17 cellular contexts compared by ENCODE assay signal in genomic region chr3:159170436-159171003, GRCh38.
DNase-seq lines count a peak whose midpoint lies in the region; ATAC-seq, FAIRE-seq and TF ChIP-seq lines count a peak whose summit lies in the region.
"Had no signal": no experiment of that assay in that cellular context is flagged by ENCODE, and none has a peak within 500 bp of the region (broad histone marks: within the 10 kb centered on the region; RNA-seq: fewer than 3 reads in every experiment).

No MANE protein-coding gene starts in this region.

- ATAC-seq in natural killer cell = no peak
- ATAC-seq: activated T-helper 17 cell treated with anti-CD3 and anti-CD28 coated beads, Interleukin-2, amount 50 U/mL, for 72 hours had no signal

- H3K4me3 Mint-ChIP-seq in Calu3 (ENCODE audit: low read depth, unreplicated experiment) (peak overlapping the region; percentile 42), natural killer cell (no peak overlapping the region)
- H3K4me3 Mint-ChIP-seq: activated T-helper 17 cell treated with anti-CD3 and anti-CD28 coated beads, Interleukin-2, amount 50 U/mL, for 72 hours; stimulated activated naive CD8-positive, alpha-beta T cell treated with anti-CD3 and anti-CD28 coated beads, Interleukin-15, Interleukin-2, amounts not matched to agents 100 ng/mL and 50 ng/mL, for 24 hours had no signal

- H3K9me3 Mint-ChIP-seq in Calu3 (ENCODE audit: low read depth, unreplicated experiment) = no peaks in the 10 kb centered on the region
- peaks cover 0 to 2% of the 10 kb centered on the region in 2 donors for H3K9me3 Mint-ChIP-seq in natural killer cell
- H3K9me3 Mint-ChIP-seq: stimulated activated naive CD8-positive, alpha-beta T cell treated with anti-CD3 and anti-CD28 coated beads, Interleukin-15, Interleukin-2, amounts not matched to agents 100 ng/mL and 50 ng/mL, for 24 hours had no signal

- H3K27me3 Mint-ChIP-seq in Calu3 (ENCODE audit: unreplicated experiment) (no peaks in the 10 kb centered on the region), natural killer cell (ENCODE audit: low read depth in 2 of 2) (no peaks in the 10 kb centered on the region)
- H3K27me3 Mint-ChIP-seq: activated T-helper 17 cell treated with anti-CD3 and anti-CD28 coated beads, Interleukin-2, amount 50 U/mL, for 72 hours; stimulated activated naive CD8-positive, alpha-beta T cell treated with anti-CD3 and anti-CD28 coated beads, Interleukin-15, Interleukin-2, amounts not matched to agents 100 ng/mL and 50 ng/mL, for 24 hours had no signal

- H3K79me2 ChIP-seq in PC-9 (ENCODE audit: low read depth) (no peaks in the 10 kb centered on the region), Karpas-422 (ENCODE audit: low read length) (no peaks in the 10 kb centered on the region)

- H3F3A ChIP-seq in PC-9 (ENCODE audit: insufficient read depth, low read depth) = peaks cover 22% of the 10 kb centered on the region; the same call in 1 of the 2 replicates

- peak overlapping the region; percentile 69 for H3K27ac ChIP-seq in PC-9
- H3K27ac ChIP-seq in epithelial cell of prostate = peak overlapping the region; percentile 91
- no peak overlapping the region for H3K27ac ChIP-seq in Karpas-422 (ENCODE audit: low read length)
- H3K27ac ChIP-seq: BLaER1, WERI-Rb-1 had no signal

- H3K4me1 ChIP-seq in PC-9 (replicated peaks; ENCODE audit: insufficient read depth) (peaks cover 33% of the 10 kb centered on the region), Karpas-422 (ENCODE audit: low read length) (no peaks in the 10 kb centered on the region)

- H2AFZ ChIP-seq in PC-9 = peak overlapping the region; percentile 18; the same call in 1 of the 2 replicates
- H2AFZ ChIP-seq in Karpas-422 (ENCODE audit: low read length) = no peak overlapping the region

- intact Hi-C loops in Calu3 (cut with micrococcal nuclease; ENCODE audit: unreplicated experiment) (loop anchor here (10.0 kb wide), 1 partner anchor 614 kb away; no protein-coding TSS in a partner anchor), PC-9 (cut with micrococcal nuclease; ENCODE audit: unreplicated experiment) (no loop called here), natural killer cell (cut with micrococcal nuclease) (no loop called here)

- H3K9ac ChIP-seq in Karpas-422 (ENCODE audit: low read length) = no peak overlapping the region
- H3K9ac ChIP-seq: BLaER1 had no signal

- H3K9me3 ChIP-seq in PC-9 (ENCODE audit: insufficient read depth, low read depth) (peaks cover 5% of the 10 kb centered on the region), Karpas-422 (ENCODE audit: low read length) (no peaks in the 10 kb centered on the region)
- H3K9me3 ChIP-seq: BLaER1 had no signal

- CTCF ChIA-PET in Calu3 (lab: Charles Lee) (interaction anchor here (1.3 to 2.3 kb wide), 2 partner anchors 12 to 30 kb away, joined by 6 to 9 read pairs; no protein-coding TSS in a partner anchor), PC-9 (lab: Charles Lee) (interaction anchor here (0.6 to 1.2 kb wide), 4 partner anchors 253 to 1699 kb away, joined by 3 to 16 read pairs (median 5); no protein-coding TSS in a partner anchor)

- H3K36me3 Mint-ChIP-seq in Calu3 (ENCODE audit: insufficient read depth, unreplicated experiment) (peaks cover 20% of the 10 kb centered on the region), natural killer cell (no peaks in the 10 kb centered on the region)

- BruUV-seq in Calu3 (replicated peaks; lab: Mats Ljungman, UMichigan) (no TSS peak), PC-9 (replicated peaks; lab: Mats Ljungman, UMichigan) (no TSS peak)

- POLR2A ChIA-PET in PC-9 (lab: Charles Lee; ENCODE audit: unreplicated experiment) = interaction anchor here (0.6 to 0.7 kb wide), 4 partner anchors 24 to 70 kb away, joined by 3 to 5 read pairs (median 4); no protein-coding TSS in a partner anchor

- H3K27me3 ChIP-seq in PC-9 (ENCODE audit: insufficient read depth, low read depth) (no peaks in the 10 kb centered on the region), Karpas-422 (ENCODE audit: low read length) (no peaks in the 10 kb centered on the region)
- H3K27me3 ChIP-seq: BLaER1 had no signal

- H3K4me1 Mint-ChIP-seq in Calu3 (ENCODE audit: low read depth, unreplicated experiment) = peaks cover 68% of the 10 kb centered on the region
- H3K4me1 Mint-ChIP-seq in natural killer cell = no peaks in the 10 kb centered on the region
- H3K4me1 Mint-ChIP-seq: activated T-helper 17 cell treated with anti-CD3 and anti-CD28 coated beads, Interleukin-2, amount 50 U/mL, for 72 hours had no signal

- TF ChIP-seq CTCF in Calu3 (IDR thresholded peaks at IDR 0.05; ENCODE audit: unreplicated experiment) (no peak), PC-9 (conservative IDR thresholded peaks at IDR 0.05) (no peak), natural killer cell (IDR thresholded peaks at IDR 0.05) (no peak)

- no peaks in the 10 kb centered on the region for H4K20me1 ChIP-seq in PC-9 (ENCODE audit: insufficient read depth)
- H4K20me1 ChIP-seq in Karpas-422 (ENCODE audit: insufficient read depth, low read depth, low read length) = no peaks in the 10 kb centered on the region
- H4K20me1 ChIP-seq: BLaER1 had no signal

- H3K36me3 ChIP-seq in PC-9 (ENCODE audit: low read depth) = no peaks in the 10 kb centered on the region
- H3K36me3 ChIP-seq in Karpas-422 (ENCODE audit: insufficient read depth, low read length) = no peaks in the 10 kb centered on the region
- H3K36me3 ChIP-seq: BLaER1, WERI-Rb-1 had no signal

- peak overlapping the region; percentile 96 for H3K27ac Mint-ChIP-seq in Calu3 (ENCODE audit: unreplicated experiment)
- no peak overlapping the region for H3K27ac Mint-ChIP-seq in natural killer cell
- H3K27ac Mint-ChIP-seq: activated T-helper 17 cell treated with anti-CD3 and anti-CD28 coated beads, Interleukin-2, amount 50 U/mL, for 72 hours; stimulated activated naive CD8-positive, alpha-beta T cell treated with anti-CD3 and anti-CD28 coated beads, Interleukin-15, Interleukin-2, amounts not matched to agents 100 ng/mL and 50 ng/mL, for 24 hours had no signal

- no peak overlapping the region for H3K4me3 ChIP-seq in PC-9
- no peak overlapping the region for H3K4me3 ChIP-seq in Karpas-422 (ENCODE audit: low read length)
- H3K4me3 ChIP-seq: BLaER1 had no signal

- no peak for FAIRE-seq in GM12892 (lab: Jason Lieb, UNC)

- TF ChIP-seq POLR2A in GM12892 (IDR thresholded peaks at IDR 0.05; ENCODE audit: low read depth, low read length) = no peak

- DNase-seq in Calu3 = no peak
- no peak for DNase-seq in PC-9
- DNase-seq in epithelial cell of prostate (ENCODE audit: low read depth, low spot score) = no peak
- peak; percentile 21 for DNase-seq in renal cortical epithelial cell (ENCODE audit: low read depth)
- DNase-seq in Karpas-422 = no peak
- no peak for DNase-seq in GM12892 (ENCODE audit: insufficient read length)
- DNase-seq in natural killer cell = no peak
- no peak for DNase-seq in NCI-H2081 (lab: John Stamatoyannopoulos, UW)
- DNase-seq: activated CD8-positive, alpha-beta memory T cell treated with anti-CD3 and anti-CD28 coated beads for 24 hours; cortex of kidney; hippocampal formation; NCI-H2081 treated with DMSO at 0.1 percent for 48 hours; NCI-H526; WERI-Rb-1 had no signal

- H3K4me2 ChIP-seq in PC-9 = peak overlapping the region; percentile 53
- H3K4me2 ChIP-seq in Karpas-422 (ENCODE audit: low read depth, low read length, poor library complexity, severe bottlenecking) = no peak overlapping the region
- H3K4me2 ChIP-seq: BLaER1 had no signal

- no peaks in the 10 kb centered on the region for H3K9me2 ChIP-seq in PC-9 (ENCODE audit: insufficient read depth)
- no peaks in the 10 kb centered on the region for H3K9me2 ChIP-seq in Karpas-422 (replicated peaks; ENCODE audit: insufficient read depth, low read length)
